1 cellular context compared by ENCODE assay signal in genomic region chr7:128910569-128910945, GRCh38.
TF ChIP-seq lines count a peak whose summit lies in the region.

KCP (minus strand) TSS chr7:128910709; CDS start chr7:128910676, 33 bp downstream.

TF ChIP-seq in HepG2, 621 proteins besides CTCF, POLR2A, EP300 and RAD21 (continued from another document):
- no peak for TF ChIP-seq ZNF704 (CRISPR knock-in tag; IDR thresholded peaks at IDR 0.05; ENCODE audit: borderline replicate concordance)
- no peak for TF ChIP-seq GTF3A (CRISPR knock-in tag; conservative IDR thresholded peaks at IDR 0.05)
- TF ChIP-seq ZNF207 (IDR thresholded peaks at IDR 0.05; ENCODE audit: borderline replicate concordance) = no peak
